Comparison of ENCODE assay signal across 15 cellular contexts in genomic region chr2:40935349-40935748, GRCh38.
A peak's percentile ranks its signal among the peaks of the same experiment; 100 is the strongest.
DNase-seq lines count a peak whose midpoint lies in the region; ATAC-seq, FAIRE-seq and TF ChIP-seq lines count a peak whose summit lies in the region.
"Had no signal": no experiment of that assay in that cellular context is flagged by ENCODE, and none has a peak within 500 bp of the region (broad histone marks: within the 10 kb centered on the region; RNA-seq: fewer than 3 reads in every experiment).

No MANE protein-coding gene starts in this region.

- no peaks in the 10 kb centered on the region for H3K9me2 ChIP-seq in Loucy (replicated peaks; ENCODE audit: low read depth, low read length)

- H3K79me2 ChIP-seq in Loucy (ENCODE audit: insufficient read depth, low read length) (no peaks in the 10 kb centered on the region), H1 (ENCODE audit: control insufficient read depth in 1 of 2, insufficient read depth in 2 of 2, low read length in 2 of 2) (no peaks in the 10 kb centered on the region), mesendoderm (ENCODE audit: control insufficient read depth, insufficient read depth, low read length) (no peaks in the 10 kb centered on the region)

- TF ChIP-seq POLR2A in H1 (IDR thresholded peaks at IDR 0.05; ENCODE audit: control extremely low read depth in 1 of 2, low read depth in 2 of 2, low read length in 2 of 2) (no peak), suprapubic skin (IDR thresholded peaks at IDR 0.05) (no peak)

- no peak overlapping the region for H3K4me3 Mint-ChIP-seq in CD4-positive, alpha-beta memory T cell
- H3K4me3 Mint-ChIP-seq: IgD-negative memory B cell had no signal

- no peaks in the 10 kb centered on the region for H3K36me3 Mint-ChIP-seq in CD4-positive, alpha-beta memory T cell
- H3K36me3 Mint-ChIP-seq: IgD-negative memory B cell had no signal

- 78% methylated on average over 2 of the region's 2 CpGs; no CpG with 5 or more reads in 1 of the 2 experiments for WGBS in H1 (ENCODE audit: extremely low coverage in 1 of 2, insufficient coverage in 1 of 2, insufficient read length in 1 of 2, insufficient replicate concordance in 2 of 2, low coverage in 1 of 2, low lambda C conversion rate in 2 of 2, missing lambda C conversion rate in 1 of 2), 2 experiments
- WGBS in mesendoderm (ENCODE audit: extremely low coverage, insufficient coverage, low lambda C conversion rate): no CpG with 5 or more reads among the region's 2 CpGs
- WGBS in suprapubic skin: 69% methylated on average over 2 of the region's 2 CpGs

- TF ChIP-seq EP300 in H1 (IDR thresholded peaks at IDR 0.05; ENCODE audit: borderline replicate concordance in 1 of 2, low read depth in 2 of 2, low read length in 2 of 2) (no peak), suprapubic skin (IDR thresholded peaks at IDR 0.05) (no peak)

- H3K4ac ChIP-seq in H1 (replicated peaks; ENCODE audit: insufficient read length, low read depth, low read length) (no peak overlapping the region), mesendoderm (ENCODE audit: low read depth, low read length) (no peak overlapping the region)

- no peaks in the 10 kb centered on the region for H3K27me3 Mint-ChIP-seq in CD4-positive, alpha-beta memory T cell
- H3K27me3 Mint-ChIP-seq: IgD-negative memory B cell had no signal

- H3K27ac Mint-ChIP-seq in CD4-positive, alpha-beta memory T cell: no peak overlapping the region
- H3K27ac Mint-ChIP-seq: IgD-negative memory B cell had no signal

- peak; percentile 90 for FAIRE-seq in H1 (lab: Jason Lieb, UNC)
- FAIRE-seq: H54 had no signal

- H3K56ac ChIP-seq in H1 (replicated peaks; ENCODE audit: insufficient read length, low read depth, low read length) (no peak overlapping the region), mesendoderm (ENCODE audit: low read length) (no peak overlapping the region)

- no peak overlapping the region for H3K23ac ChIP-seq in H1 (ENCODE audit: insufficient read length)
- H3K23ac ChIP-seq in mesendoderm (ENCODE audit: low read length): no peak overlapping the region

- H2BK15ac ChIP-seq in H1 (ENCODE audit: low read length) (no peak overlapping the region), mesendoderm (replicated peaks; ENCODE audit: low read depth) (no peak overlapping the region)

- no peak overlapping the region for H4K5ac ChIP-seq in H1 (ENCODE audit: insufficient read length, low read depth, low read length)
- H4K5ac ChIP-seq in mesendoderm (ENCODE audit: low read length): no peak overlapping the region

- no peak overlapping the region for H3K4me2 ChIP-seq in Loucy (ENCODE audit: low read depth, low read length, poor library complexity, severe bottlenecking)
- no peak overlapping the region for H3K4me2 ChIP-seq in H1 (ENCODE audit: insufficient read depth in 1 of 2, low read depth in 2 of 2, low read length in 2 of 2)
- H3K4me2 ChIP-seq in mesendoderm (ENCODE audit: low read length): no peak overlapping the region
- H3K4me2 ChIP-seq: BLaER1, PC-9 had no signal

- intact Hi-C loops in CD4-positive, alpha-beta memory T cell (cut with micrococcal nuclease): no loop called here

- H2BK120ac ChIP-seq in H1 (replicated peaks; ENCODE audit: low read depth, low read length) (no peak overlapping the region), mesendoderm (ENCODE audit: low read depth, low read length) (no peak overlapping the region)

- no peaks in the 10 kb centered on the region for H3K9me3 ChIP-seq in Loucy (ENCODE audit: insufficient read depth, low read depth, low read length)
- H3K9me3 ChIP-seq in H1 (ENCODE audit: insufficient read depth in 2 of 2, low read depth in 1 of 2, low read length in 1 of 2): no peaks in the 10 kb centered on the region
- no peaks in the 10 kb centered on the region for H3K9me3 ChIP-seq in suprapubic skin
- no peaks in the 10 kb centered on the region for H3K9me3 ChIP-seq in CD4-positive, alpha-beta memory T cell (ENCODE audit: control insufficient read depth in 1 of 2, low read length in 2 of 2)
- H3K9me3 ChIP-seq: BLaER1 had no signal

- no peak overlapping the region for H3K27ac ChIP-seq in H1 (ENCODE audit: low read depth, low read length)
- H3K27ac ChIP-seq in mesendoderm (ENCODE audit: low read depth, low read length): no peak overlapping the region
- H3K27ac ChIP-seq in suprapubic skin: no peak overlapping the region
- no peak overlapping the region for H3K27ac ChIP-seq in CD4-positive, alpha-beta memory T cell (ENCODE audit: low read depth, low read length)
- H3K27ac ChIP-seq: BLaER1, PC-9 had no signal

- CTCF ChIA-PET in H1 (lab: Charles Lee; ENCODE audit: partially characterized antibody): interaction anchor here (0.6 to 1.6 kb wide), 6 partner anchors 13 to 196 kb away, joined by 3 to 4 read pairs (median 3); no protein-coding TSS in a partner anchor
- CTCF ChIA-PET in CD4-positive, alpha-beta memory T cell (lab: Charles Lee; ENCODE audit: partially characterized antibody): no interaction called here

- H3K4me1 ChIP-seq in Loucy (ENCODE audit: insufficient read depth, low read length, poor library complexity, severe bottlenecking) (no peaks in the 10 kb centered on the region), H1 (replicated peaks in 1 of 4; ENCODE audit: control insufficient read depth in 3 of 4, insufficient read depth in 4 of 4, low read length in 3 of 4) (no peaks in the 10 kb centered on the region), mesendoderm (ENCODE audit: control insufficient read depth, low read depth, low read length) (no peaks in the 10 kb centered on the region), suprapubic skin (no peaks in the 10 kb centered on the region)
- no peaks in the 10 kb centered on the region for H3K4me1 ChIP-seq in CD4-positive, alpha-beta memory T cell (ENCODE audit: insufficient read depth, low read length)
- H3K4me1 ChIP-seq: BLaER1 had no signal

- H3K14ac ChIP-seq in H1 (ENCODE audit: insufficient read length): no peak overlapping the region

- TF ChIP-seq CTCF in Loucy (conservative IDR thresholded peaks at IDR 0.05; ENCODE audit: low read length) (0 out of 2 replicates have a peak, but pooled peaks have one; percentile 25), H1 (IDR thresholded peaks at IDR 0.05; ENCODE audit: control extremely low read depth in 1 of 3, insufficient read depth in 1 of 3, low read depth in 1 of 3, low read length in 3 of 3) (peak in 2 of 3 experiments; percentile 19 to 48; a peak in 2 of 4 replicates), suprapubic skin (IDR thresholded peaks at IDR 0.05) (no peak)

- H3K79me1 ChIP-seq in H1 (ENCODE audit: low read depth, low read length) (no peaks in the 10 kb centered on the region), mesendoderm (ENCODE audit: low read length) (no peaks in the 10 kb centered on the region)

- H3K27me3 ChIP-seq in Loucy (ENCODE audit: insufficient read depth, low read length, poor library complexity, severe bottlenecking) (no peaks in the 10 kb centered on the region), H1 (replicated peaks in 1 of 4; ENCODE audit: control insufficient read depth in 3 of 4, extremely low read depth in 1 of 4, insufficient read depth in 3 of 4, low read length in 3 of 4) (no peaks in the 10 kb centered on the region), mesendoderm (ENCODE audit: insufficient read depth, low read length, poor library complexity) (no peaks in the 10 kb centered on the region), suprapubic skin (no peaks in the 10 kb centered on the region)
- no peaks in the 10 kb centered on the region for H3K27me3 ChIP-seq in CD4-positive, alpha-beta memory T cell (ENCODE audit: insufficient read depth, low read length)
- H3K27me3 ChIP-seq: BLaER1 had no signal

- POLR2A ChIA-PET in H1 (lab: Charles Lee; ENCODE audit: partially characterized antibody): no interaction called here
- POLR2A ChIA-PET in CD4-positive, alpha-beta memory T cell (lab: Charles Lee; ENCODE audit: partially characterized antibody): no interaction called here

- no peak overlapping the region for H4K91ac ChIP-seq in H1 (replicated peaks; ENCODE audit: insufficient read length, low read length)

- H3K4me3 ChIP-seq in Loucy (ENCODE audit: low read length, poor library complexity, severe bottlenecking): no peak overlapping the region
- H3K4me3 ChIP-seq in H1 (ENCODE audit: extremely low read depth in 1 of 4, insufficient read depth in 2 of 4, low read depth in 3 of 4, low read length in 4 of 4): no peak overlapping the region
- no peak overlapping the region for H3K4me3 ChIP-seq in mesendoderm (ENCODE audit: low read length)
- H3K4me3 ChIP-seq in suprapubic skin: no peak overlapping the region
- H3K4me3 ChIP-seq in CD4-positive, alpha-beta memory T cell (ENCODE audit: low read length in 2 of 2): no peak overlapping the region
- H3K4me3 ChIP-seq: BLaER1, PC-9 had no signal

- DNase-seq in ELR (ENCODE audit: low read depth) (peak; percentile 15), H1 (ENCODE audit: low read depth in 1 of 2, low spot score in 2 of 2) (no peak), mesendoderm (peak; percentile 35), kidney glomerular epithelial cell (lab: John Stamatoyannopoulos, UW) (no peak), suprapubic skin (ENCODE audit: low spot score in 2 of 2) (no peak)
- no peak for DNase-seq in CD4-positive, alpha-beta memory T cell
- DNase-seq: NCI-H1417, NCI-H2029 treated with DMSO at 0.1 percent for 48 hours, NCI-H524 treated with DMSO at 0.1 percent for 48 hours, PC-9 had no signal

- H2BK5ac ChIP-seq in H1 (ENCODE audit: low read depth, low read length) (no peak overlapping the region), mesendoderm (ENCODE audit: low read length) (no peak overlapping the region)

- H2BK12ac ChIP-seq in H1 (ENCODE audit: low read depth, low read length): no peak overlapping the region

- H2AFZ ChIP-seq in Loucy (ENCODE audit: low read length) (no peak overlapping the region), H1 (ENCODE audit: low read length) (0 out of 2 replicates have a peak overlapping the region, but pooled peaks have one; percentile 18)
- H2AFZ ChIP-seq: PC-9 had no signal

- no peak overlapping the region for H3K9ac ChIP-seq in Loucy (ENCODE audit: low read depth, low read length, poor library complexity, severe bottlenecking)
- H3K9ac ChIP-seq in H1 (replicated peaks in 1 of 4; ENCODE audit: extremely low read depth in 1 of 4, low read depth in 3 of 4, low read length in 3 of 4): no peak overlapping the region
- H3K9ac ChIP-seq in mesendoderm (ENCODE audit: low read length): no peak overlapping the region
- H3K9ac ChIP-seq: BLaER1 had no signal

- H2AK5ac ChIP-seq in H1 (ENCODE audit: low read depth, low read length) (no peak overlapping the region), mesendoderm (ENCODE audit: low read length) (no peak overlapping the region)

- no peak overlapping the region for H2BK20ac ChIP-seq in H1 (ENCODE audit: low read length)

- H3K9me3 Mint-ChIP-seq in CD4-positive, alpha-beta memory T cell: peaks cover 0 to 13% (median 4%) of the 10 kb centered on the region in 8 donors

- H3K36me3 ChIP-seq in Loucy (ENCODE audit: insufficient read depth, low read length) (no peaks in the 10 kb centered on the region), H1 (ENCODE audit: control insufficient read depth in 2 of 4, insufficient read depth in 4 of 4, low read length in 3 of 4) (no peaks in the 10 kb centered on the region), mesendoderm (ENCODE audit: control insufficient read depth, insufficient read depth, low read length) (no peaks in the 10 kb centered on the region), suprapubic skin (no peaks in the 10 kb centered on the region)
- no peaks in the 10 kb centered on the region for H3K36me3 ChIP-seq in CD4-positive, alpha-beta memory T cell (ENCODE audit: insufficient read depth, low read length)
- H3K36me3 ChIP-seq: BLaER1 had no signal

- H3K23me2 ChIP-seq in H1 (ENCODE audit: low read depth, low read length): no peaks in the 10 kb centered on the region

- H4K20me1 ChIP-seq in Loucy (ENCODE audit: insufficient read depth, low read length, poor library complexity, severe bottlenecking) (no peaks in the 10 kb centered on the region), H1 (replicated peaks in 1 of 2; ENCODE audit: control insufficient read depth in 1 of 2, insufficient read depth in 2 of 2, low read length in 2 of 2) (no peaks in the 10 kb centered on the region)
- H4K20me1 ChIP-seq: BLaER1 had no signal

- no peak for ATAC-seq in HG03097 (IDR thresholded peaks at IDR 0.05; ENCODE audit: low FRiP score, unreplicated experiment)

- no peaks in the 10 kb centered on the region for H3K4me1 Mint-ChIP-seq in CD4-positive, alpha-beta memory T cell
- H3K4me1 Mint-ChIP-seq: IgD-negative memory B cell had no signal

- no peaks in the 10 kb centered on the region for H3F3A ChIP-seq in Loucy (ENCODE audit: low read depth)

- peak; percentile 29 to 39; a peak in 2 of 4 replicates for TF ChIP-seq RAD21 in H1 (IDR thresholded peaks at IDR 0.05 in 1 of 2, conservative IDR thresholded peaks at IDR 0.05 in 1 of 2; ENCODE audit: low read depth in 2 of 2, low read length in 2 of 2)

- no peak overlapping the region for H3K18ac ChIP-seq in H1 (ENCODE audit: extremely low read depth, low read length)
- H3K18ac ChIP-seq in mesendoderm (ENCODE audit: low read length): no peak overlapping the region

- H4K8ac ChIP-seq in H1 (ENCODE audit: extremely low read depth, insufficient read depth, low read length): no peak overlapping the region
- no peak overlapping the region for H4K8ac ChIP-seq in mesendoderm (ENCODE audit: low read depth, low read length)

Comparison
In these comparisons a context has a peak if more than half of its experiments do, and no peak if none do; other contexts are left out.
1. DNase-seq: peak in ELR (single experiment) and mesendoderm (single experiment); none in H1 (0 of 2), kidney glomerular epithelial cell (single experiment), suprapubic skin (0 of 2) and CD4-positive, alpha-beta memory T cell (0 of 5).
2. CTCF ChIP-seq: peak in Loucy (single experiment) and H1 (2 of 3); none in suprapubic skin (0 of 2).